Comparison of ENCODE assay signal across 1 cellular context in genomic region chr5:139635191-139635590, GRCh38.
A peak's percentile ranks its signal among the peaks of the same experiment; 100 is the strongest.
TF ChIP-seq lines count a peak whose summit lies in the region.

No MANE protein-coding gene starts in this region.

TF ChIP-seq in HepG2, 621 proteins besides CTCF, POLR2A, EP300 and RAD21:
- 0 out of 2 replicates have a peak, but pooled peaks have one; percentile 11 for TF ChIP-seq MAZ (IDR thresholded peaks at IDR 0.05; ENCODE audit: borderline replicate concordance, low read depth, low read length)
- no peak for TF ChIP-seq MAZ (CRISPR knock-in tag; IDR thresholded peaks at IDR 0.05; ENCODE audit: low read depth)
- no peak for TF ChIP-seq POGZ (CRISPR knock-in tag; IDR thresholded peaks at IDR 0.05)
- no peak for TF ChIP-seq ZBTB40 (IDR thresholded peaks at IDR 0.05)
- no peak for TF ChIP-seq ZBTB40 (CRISPR knock-in tag; IDR thresholded peaks at IDR 0.05)
TF ChIP-seq in HepG2: peak in this region for 1.
